In the genomic region with DNA sequence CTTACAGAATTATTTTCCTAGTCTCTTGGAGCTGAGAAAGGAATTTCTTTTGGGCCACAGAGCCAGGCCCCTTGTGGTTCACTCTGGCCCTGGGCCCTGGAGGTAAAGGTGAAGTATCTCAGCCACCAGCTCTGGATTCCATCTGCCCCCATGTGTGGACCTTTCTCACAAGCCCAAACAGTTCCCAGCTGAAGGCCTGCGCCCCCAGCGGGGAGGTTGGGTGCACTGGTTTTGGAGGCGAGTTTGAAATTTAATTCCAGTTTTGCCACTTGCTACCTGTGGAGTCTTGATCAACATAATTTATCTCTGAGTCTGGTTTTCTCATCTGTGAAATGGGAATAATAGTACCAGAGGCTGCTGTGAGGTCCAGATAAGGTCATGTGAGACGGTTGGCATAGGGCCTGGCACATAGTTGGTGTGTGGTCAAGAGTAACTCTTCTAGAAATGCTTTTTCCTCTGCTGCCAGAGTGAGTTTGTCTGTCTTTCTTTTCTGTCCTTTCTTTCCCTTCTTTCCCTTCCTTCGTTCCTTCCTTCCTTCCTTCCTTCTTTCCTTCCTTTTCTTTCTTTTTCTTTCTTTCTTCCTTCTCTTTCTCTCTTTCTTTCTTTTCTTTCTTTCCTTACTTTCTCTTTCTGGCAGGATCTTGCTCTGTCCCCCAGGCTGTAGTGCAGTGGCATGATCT, we compare ENCODE assay signal across 1 cellular context.
A peak's percentile ranks its signal among the peaks of the same experiment; 100 is the strongest.
TF ChIP-seq lines count a peak whose summit lies in the region.

No MANE protein-coding gene starts in this region.

TF ChIP-seq in K562, 482 proteins besides CTCF, POLR2A, EP300 and RAD21 (continued from another document and continues in another):
- TF ChIP-seq, protein P1, sequence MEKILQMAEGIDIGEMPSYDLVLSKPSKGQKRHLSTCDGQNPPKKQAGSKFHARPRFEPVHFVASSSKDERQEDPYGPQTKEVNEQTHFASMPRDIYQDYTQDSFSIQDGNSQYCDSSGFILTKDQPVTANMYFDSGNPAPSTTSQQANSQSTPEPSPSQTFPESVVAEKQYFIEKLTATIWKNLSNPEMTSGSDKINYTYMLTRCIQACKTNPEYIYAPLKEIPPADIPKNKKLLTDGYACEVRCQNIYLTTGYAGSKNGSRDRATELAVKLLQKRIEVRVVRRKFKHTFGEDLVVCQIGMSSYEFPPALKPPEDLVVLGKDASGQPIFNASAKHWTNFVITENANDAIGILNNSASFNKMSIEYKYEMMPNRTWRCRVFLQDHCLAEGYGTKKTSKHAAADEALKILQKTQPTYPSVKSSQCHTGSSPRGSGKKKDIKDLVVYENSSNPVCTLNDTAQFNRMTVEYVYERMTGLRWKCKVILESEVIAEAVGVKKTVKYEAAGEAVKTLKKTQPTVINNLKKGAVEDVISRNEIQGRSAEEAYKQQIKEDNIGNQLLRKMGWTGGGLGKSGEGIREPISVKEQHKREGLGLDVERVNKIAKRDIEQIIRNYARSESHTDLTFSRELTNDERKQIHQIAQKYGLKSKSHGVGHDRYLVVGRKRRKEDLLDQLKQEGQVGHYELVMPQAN (IDR thresholded peaks at IDR 0.05; ENCODE audit: borderline replicate concordance) = peak; percentile 43; the same call in 1 of the 2 replicates
- TF ChIP-seq CTCFL (IDR thresholded peaks at IDR 0.05; ENCODE audit: borderline replicate concordance, insufficient read depth, low read depth, low read length, poor library complexity, severe bottlenecking) (peak; percentile 77), SMARCA5 (IDR thresholded peaks at IDR 0.05) (no peak), ZBTB2 (IDR thresholded peaks at IDR 0.05) (0 out of 2 replicates have a peak, but pooled peaks have one; percentile 33), NFATC3 (IDR thresholded peaks at IDR 0.05) (no peak), KDM5B (IDR thresholded peaks at IDR 0.05; ENCODE audit: insufficient replicate concordance, low read depth, low read length) (no peak), KAT2B (IDR thresholded peaks at IDR 0.05; ENCODE audit: low read depth, low read length) (no peak), ZNF174 (CRISPR knock-in tag; IDR thresholded peaks at IDR 0.05) (no peak), ZKSCAN3 (CRISPR knock-in tag; IDR thresholded peaks at IDR 0.05) (no peak), EWSR1 (IDR thresholded peaks at IDR 0.05; ENCODE audit: borderline replicate concordance, low read depth, partially characterized antibody) (no peak), CUX1 (CRISPR knock-in tag; IDR thresholded peaks at IDR 0.05) (no peak), NFRKB (IDR thresholded peaks at IDR 0.05; ENCODE audit: low read depth) (no peak), NR4A1 (CRISPR knock-in tag; IDR thresholded peaks at IDR 0.05) (no peak), NR4A1 (tag; IDR thresholded peaks at IDR 0.05) (no peak), MCM7 (IDR thresholded peaks at IDR 0.05) (no peak), CSDE1 (IDR thresholded peaks at IDR 0.05) (0 out of 4 replicates have a peak, but pooled peaks of 1 of the 2 experiments have one; percentile 59), NCOA4 (IDR thresholded peaks at IDR 0.05; ENCODE audit: partially characterized antibody) (no peak), SNRNP70 (optimal IDR thresholded peaks at IDR 0.05; ENCODE audit: low read depth, low read length) (no peak), MTA2 (IDR thresholded peaks at IDR 0.05; ENCODE audit: low read depth) (0 out of 2 replicates have a peak, but pooled peaks have one; percentile 18), XRCC5 (IDR thresholded peaks at IDR 0.05; ENCODE audit: low read depth, low read length) (no peak), UBTF (IDR thresholded peaks at IDR 0.05; ENCODE audit: borderline replicate concordance in 1 of 2, low read depth in 2 of 2, low read length in 2 of 2) (no peak), SMAD1 (IDR thresholded peaks at IDR 0.05; ENCODE audit: low read depth, low read length, partially characterized antibody) (no peak), NCOA1 (IDR thresholded peaks at IDR 0.05; ENCODE audit: low read depth) (0 out of 2 replicates have a peak, but pooled peaks have one; percentile 22), THRAP3 (IDR thresholded peaks at IDR 0.05; ENCODE audit: borderline replicate concordance) (0 out of 2 replicates have a peak, but pooled peaks have one; percentile 56), NFE2L1 (tag; IDR thresholded peaks at IDR 0.05; ENCODE audit: borderline replicate concordance, low read depth) (no peak), RBM17 (IDR thresholded peaks at IDR 0.05; ENCODE audit: borderline replicate concordance, low read depth, low read length) (no peak)
- TF ChIP-seq, protein P2, sequence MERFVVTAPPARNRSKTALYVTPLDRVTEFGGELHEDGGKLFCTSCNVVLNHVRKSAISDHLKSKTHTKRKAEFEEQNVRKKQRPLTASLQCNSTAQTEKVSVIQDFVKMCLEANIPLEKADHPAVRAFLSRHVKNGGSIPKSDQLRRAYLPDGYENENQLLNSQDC (CRISPR knock-in tag; IDR thresholded peaks at IDR 0.05) = no peak
- TF ChIP-seq, protein P3, sequence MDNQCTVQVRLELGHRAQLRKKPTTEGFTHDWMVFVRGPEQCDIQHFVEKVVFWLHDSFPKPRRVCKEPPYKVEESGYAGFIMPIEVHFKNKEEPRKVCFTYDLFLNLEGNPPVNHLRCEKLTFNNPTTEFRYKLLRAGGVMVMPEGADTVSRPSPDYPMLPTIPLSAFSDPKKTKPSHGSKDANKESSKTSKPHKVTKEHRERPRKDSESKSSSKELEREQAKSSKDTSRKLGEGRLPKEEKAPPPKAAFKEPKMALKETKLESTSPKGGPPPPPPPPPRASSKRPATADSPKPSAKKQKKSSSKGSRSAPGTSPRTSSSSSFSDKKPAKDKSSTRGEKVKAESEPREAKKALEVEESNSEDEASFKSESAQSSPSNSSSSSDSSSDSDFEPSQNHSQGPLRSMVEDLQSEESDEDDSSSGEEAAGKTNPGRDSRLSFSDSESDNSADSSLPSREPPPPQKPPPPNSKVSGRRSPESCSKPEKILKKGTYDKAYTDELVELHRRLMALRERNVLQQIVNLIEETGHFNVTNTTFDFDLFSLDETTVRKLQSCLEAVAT (IDR thresholded peaks at IDR 0.05) = no peak
- TF ChIP-seq, protein P4, sequence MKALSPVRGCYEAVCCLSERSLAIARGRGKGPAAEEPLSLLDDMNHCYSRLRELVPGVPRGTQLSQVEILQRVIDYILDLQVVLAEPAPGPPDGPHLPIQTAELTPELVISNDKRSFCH (CRISPR knock-in tag; IDR thresholded peaks at IDR 0.05) = no peak
- TF ChIP-seq, protein P4 (tag; IDR thresholded peaks at IDR 0.05) = no peak
- TF ChIP-seq, protein P5, sequence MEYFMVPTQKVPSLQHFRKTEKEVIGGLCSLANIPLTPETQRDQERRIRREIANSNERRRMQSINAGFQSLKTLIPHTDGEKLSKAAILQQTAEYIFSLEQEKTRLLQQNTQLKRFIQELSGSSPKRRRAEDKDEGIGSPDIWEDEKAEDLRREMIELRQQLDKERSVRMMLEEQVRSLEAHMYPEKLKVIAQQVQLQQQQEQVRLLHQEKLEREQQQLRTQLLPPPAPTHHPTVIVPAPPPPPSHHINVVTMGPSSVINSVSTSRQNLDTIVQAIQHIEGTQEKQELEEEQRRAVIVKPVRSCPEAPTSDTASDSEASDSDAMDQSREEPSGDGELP (CRISPR knock-in tag; IDR thresholded peaks at IDR 0.05; ENCODE audit: borderline replicate concordance) = peak; percentile 84; the same call in 1 of the 2 replicates
- TF ChIP-seq, protein P6, sequence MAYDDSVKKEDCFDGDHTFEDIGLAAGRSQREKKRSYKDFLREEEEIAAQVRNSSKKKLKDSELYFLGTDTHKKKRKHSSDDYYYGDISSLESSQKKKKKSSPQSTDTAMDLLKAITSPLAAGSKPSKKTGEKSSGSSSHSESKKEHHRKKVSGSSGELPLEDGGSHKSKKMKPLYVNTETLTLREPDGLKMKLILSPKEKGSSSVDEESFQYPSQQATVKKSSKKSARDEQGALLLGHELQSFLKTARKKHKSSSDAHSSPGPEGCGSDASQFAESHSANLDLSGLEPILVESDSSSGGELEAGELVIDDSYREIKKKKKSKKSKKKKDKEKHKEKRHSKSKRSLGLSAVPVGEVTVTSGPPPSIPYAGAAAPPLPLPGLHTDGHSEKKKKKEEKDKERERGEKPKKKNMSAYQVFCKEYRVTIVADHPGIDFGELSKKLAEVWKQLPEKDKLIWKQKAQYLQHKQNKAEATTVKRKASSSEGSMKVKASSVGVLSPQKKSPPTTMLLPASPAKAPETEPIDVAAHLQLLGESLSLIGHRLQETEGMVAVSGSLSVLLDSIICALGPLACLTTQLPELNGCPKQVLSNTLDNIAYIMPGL (CRISPR knock-in tag; IDR thresholded peaks at IDR 0.05) = no peak
- TF ChIP-seq, protein P7, sequence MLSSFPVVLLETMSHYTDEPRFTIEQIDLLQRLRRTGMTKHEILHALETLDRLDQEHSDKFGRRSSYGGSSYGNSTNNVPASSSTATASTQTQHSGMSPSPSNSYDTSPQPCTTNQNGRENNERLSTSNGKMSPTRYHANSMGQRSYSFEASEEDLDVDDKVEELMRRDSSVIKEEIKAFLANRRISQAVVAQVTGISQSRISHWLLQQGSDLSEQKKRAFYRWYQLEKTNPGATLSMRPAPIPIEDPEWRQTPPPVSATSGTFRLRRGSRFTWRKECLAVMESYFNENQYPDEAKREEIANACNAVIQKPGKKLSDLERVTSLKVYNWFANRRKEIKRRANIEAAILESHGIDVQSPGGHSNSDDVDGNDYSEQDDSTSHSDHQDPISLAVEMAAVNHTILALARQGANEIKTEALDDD (IDR thresholded peaks at IDR 0.05) = no peak
